In genomic region chr19:47777245-47778088, GRCh38 we compare ENCODE assay signal across 11 cellular contexts. TPM values are rescaled to one million over a fixed set of nuclear protein-coding genes. Genes with fewer than 3 reads are reported as not detected.
A peak's percentile ranks its signal among the peaks of the same experiment; 100 is the strongest.
DNase-seq lines count a peak whose midpoint lies in the region; ATAC-seq, FAIRE-seq and TF ChIP-seq lines count a peak whose summit lies in the region.
"Not testable (repeated sequence)": the region's sequence is repeated elsewhere in the genome, so short reads cannot be mapped to it uniquely, and the experiment has no call there.
"Had no signal": no experiment of that assay in that cellular context is flagged by ENCODE, and none has a peak within 500 bp of the region (broad histone marks: within the 10 kb centered on the region; RNA-seq: fewer than 3 reads in every experiment).

No MANE protein-coding gene starts in this region.

- not testable (repeated sequence) for H3K27me3 Mint-ChIP-seq in CD4-positive, alpha-beta memory T cell; T-helper 17 cell; astrocyte (ENCODE audit: low read depth, unreplicated experiment)

- not testable (repeated sequence) for H3K36me3 ChIP-seq in CD4-positive, alpha-beta memory T cell (ENCODE audit: insufficient read depth, low read length); KMS-11 (ENCODE audit: insufficient read depth); astrocyte (ENCODE audit: insufficient read depth, low read length); thoracic aorta
- peaks cover 0 to 18% of the 10 kb centered on the region in 2 donors for H3K36me3 ChIP-seq in esophagus (ENCODE audit: control insufficient read depth in 2 of 2, insufficient read depth in 2 of 2, low read length in 1 of 2)
- peaks cover 0 to 17% of the 10 kb centered on the region in 2 donors for H3K36me3 ChIP-seq in left lung
- H3K36me3 ChIP-seq in osteoblast (ENCODE audit: insufficient read depth, low read length): peaks cover 17% of the 10 kb centered on the region

- peaks cover 17% of the 10 kb centered on the region for H3K4me1 ChIP-seq in CD4-positive, alpha-beta memory T cell (ENCODE audit: insufficient read depth, low read length)
- H3K4me1 ChIP-seq in KMS-11 (ENCODE audit: low read depth, poor library complexity, severe bottlenecking): peaks cover 11% of the 10 kb centered on the region
- peaks cover 14% of the 10 kb centered on the region for H3K4me1 ChIP-seq in astrocyte (ENCODE audit: insufficient read depth, low read length)
- H3K4me1 ChIP-seq in esophagus (ENCODE audit: control insufficient read depth in 2 of 2, insufficient read depth in 2 of 2, low read length in 1 of 2): peaks cover 5 to 15% of the 10 kb centered on the region in 2 donors
- H3K4me1 ChIP-seq in left lung: peaks cover 29 to 31% of the 10 kb centered on the region in 2 donors
- peaks cover 14% of the 10 kb centered on the region for H3K4me1 ChIP-seq in osteoblast (ENCODE audit: insufficient read depth, low read length)
- peaks cover 21 to 35% of the 10 kb centered on the region in 2 donors for H3K4me1 ChIP-seq in thoracic aorta (ENCODE audit: control insufficient read depth in 1 of 2, low read depth in 2 of 2)

- H3K9ac ChIP-seq in KMS-11: not testable (repeated sequence)
- peak overlapping the region; percentile 98 for H3K9ac ChIP-seq in astrocyte (ENCODE audit: low read length)

- H2AFZ ChIP-seq in KMS-11 (ENCODE audit: low read depth): peak overlapping the region; percentile 81
- H2AFZ ChIP-seq in astrocyte (ENCODE audit: low read depth, low read length): peak overlapping the region; percentile 99
- peak overlapping the region; percentile 99 for H2AFZ ChIP-seq in osteoblast (ENCODE audit: low read length)

- peaks cover 11% of the 10 kb centered on the region; the same call in 1 of the 2 replicates for H3K79me2 ChIP-seq in KMS-11 (ENCODE audit: insufficient read depth, low read depth)
- H3K79me2 ChIP-seq in astrocyte (ENCODE audit: insufficient read depth, low read length): peaks cover 40% of the 10 kb centered on the region
- H3K79me2 ChIP-seq in osteoblast (ENCODE audit: insufficient read depth, low read length): peaks cover 37% of the 10 kb centered on the region

- peak overlapping the region; percentile 91 to 98 (median 96) for H3K4me3 Mint-ChIP-seq in CD4-positive, alpha-beta memory T cell
- H3K4me3 Mint-ChIP-seq in T-helper 17 cell: peak overlapping the region; percentile 97
- H3K4me3 Mint-ChIP-seq in astrocyte (ENCODE audit: unreplicated experiment): peak overlapping the region; percentile 96

- WGBS in esophagus, 2 donors: 58% methylated on average over 24 of the region's 24 CpGs

- H3K4me1 Mint-ChIP-seq in CD4-positive, alpha-beta memory T cell: peaks cover 15 to 42% (median 27%) of the 10 kb centered on the region in 4 donors
- peaks cover 31% of the 10 kb centered on the region for H3K4me1 Mint-ChIP-seq in T-helper 17 cell
- peaks cover 12% of the 10 kb centered on the region for H3K4me1 Mint-ChIP-seq in astrocyte (ENCODE audit: low read depth, unreplicated experiment)

- H4K20me1 ChIP-seq in KMS-11 (ENCODE audit: insufficient read depth): not testable (repeated sequence)
- peaks cover 34% of the 10 kb centered on the region for H4K20me1 ChIP-seq in astrocyte (ENCODE audit: insufficient read depth, low read length)
- peaks cover 27% of the 10 kb centered on the region for H4K20me1 ChIP-seq in osteoblast (ENCODE audit: insufficient read depth, low read length)

- not testable (repeated sequence) for FAIRE-seq in astrocyte (lab: Jason Lieb, UNC)

- H3K9me3 Mint-ChIP-seq in CD4-positive, alpha-beta memory T cell; astrocyte (ENCODE audit: unreplicated experiment): not testable (repeated sequence)

- not testable (repeated sequence) for ATAC-seq in T-helper 17 cell; left lung; thoracic aorta (ENCODE audit: insufficient number of reproducible peaks, low FRiP score, low read depth)

- not testable (repeated sequence) for DNase-seq in CD4-positive, alpha-beta memory T cell; T-helper 17 cell; astrocyte (ENCODE audit: low read depth); left lung; osteoblast (ENCODE audit: insufficient read length, low spot score, missing footprints); thoracic aorta (ENCODE audit: low spot score)

- H3K9me3 ChIP-seq in CD4-positive, alpha-beta memory T cell (ENCODE audit: control insufficient read depth in 1 of 2, low read length in 2 of 2); T-helper 17 cell (ENCODE audit: control insufficient read depth, low read length, poor library complexity, severe bottlenecking); astrocyte (ENCODE audit: insufficient read depth, low read depth, low read length); esophagus (ENCODE audit: control insufficient read depth in 2 of 2, insufficient read depth in 1 of 2, low read depth in 1 of 2, low read length in 1 of 2); left lung; osteoblast (ENCODE audit: low read depth, low read length); thoracic aorta: not testable (repeated sequence)

- peak overlapping the region; percentile 86 for H3K27ac ChIP-seq in CD4-positive, alpha-beta memory T cell (ENCODE audit: low read depth, low read length)
- H3K27ac ChIP-seq in KMS-11; astrocyte (ENCODE audit: low read depth, low read length): not testable (repeated sequence)
- peak overlapping the region; percentile 91 to 98 for H3K27ac ChIP-seq in esophagus (ENCODE audit: low read depth in 2 of 2, low read length in 1 of 2)
- H3K27ac ChIP-seq in left lung: peak overlapping the region; percentile 94 to 98
- H3K27ac ChIP-seq in osteoblast (ENCODE audit: low read depth, low read length): peak overlapping the region; percentile 96
- peak overlapping the region; percentile 98 for H3K27ac ChIP-seq in thoracic aorta

- peak overlapping the region; percentile 74 to 97 (median 95) for H3K27ac Mint-ChIP-seq in CD4-positive, alpha-beta memory T cell
- H3K27ac Mint-ChIP-seq in T-helper 17 cell (peak overlapping the region; percentile 91), astrocyte (ENCODE audit: unreplicated experiment) (peak overlapping the region; percentile 93)

- peak overlapping the region; percentile 55 to 99 for H3K4me3 ChIP-seq in CD4-positive, alpha-beta memory T cell (ENCODE audit: low read length in 2 of 2)
- not testable (repeated sequence) for H3K4me3 ChIP-seq in KMS-11 (IDR thresholded peaks at IDR 0.05; ENCODE audit: insufficient read depth, low read depth, low read length)
- peak overlapping the region; percentile 80 for H3K4me3 ChIP-seq in astrocyte (ENCODE audit: insufficient read depth, low read depth, low read length)
- H3K4me3 ChIP-seq in esophagus (ENCODE audit: low read depth in 1 of 2, low read length in 2 of 2): peak overlapping the region; percentile 80 to 92
- peak overlapping the region; percentile 74 to 92 for H3K4me3 ChIP-seq in left lung
- peak overlapping the region; percentile 98 for H3K4me3 ChIP-seq in osteoblast (ENCODE audit: insufficient read depth, low read length)
- H3K4me3 ChIP-seq in thoracic aorta: peak overlapping the region; percentile 89

- H3K4me2 ChIP-seq in KMS-11 (peak overlapping the region; percentile 90), astrocyte (ENCODE audit: low read length) (peak overlapping the region; percentile 88), osteoblast (ENCODE audit: insufficient read depth, low read length) (peak overlapping the region; percentile 96)

- CTCF ChIA-PET in CD4-positive, alpha-beta memory T cell (lab: Charles Lee; ENCODE audit: partially characterized antibody): interaction anchor here (1.2 kb wide), 1 partner anchor 10 kb away, joined by 3 read pairs; no protein-coding TSS in a partner anchor

- POLR2A ChIA-PET in CD4-positive, alpha-beta memory T cell (lab: Charles Lee; ENCODE audit: partially characterized antibody): interaction anchor here (0.7 to 2.1 kb wide), 6 partner anchors 19 to 1844 kb away, joined by 3 to 7 read pairs (median 4); partner anchors contain the start of gene NOP53

- TF ChIP-seq CTCF in KMS-11 (conservative IDR thresholded peaks at IDR 0.05; ENCODE audit: low read depth, low read length); astrocyte (IDR thresholded peaks at IDR 0.05; ENCODE audit: insufficient read depth, low read depth, low read length); left lung (IDR thresholded peaks at IDR 0.05); osteoblast (IDR thresholded peaks at IDR 0.05; ENCODE audit: extremely low read depth, low read depth, low read length); thoracic aorta (IDR thresholded peaks at IDR 0.05): not testable (repeated sequence)

- intact Hi-C loops in CD4-positive, alpha-beta memory T cell (cut with micrococcal nuclease): loop anchor here (1.0 kb wide), 2 partner anchors 32 to 503 kb away; partner anchors contain the start of genes INAFM1 and NOP53
- intact Hi-C loops in left lung (cut with DNase I): not testable (repeated sequence)

- H3K27me3 ChIP-seq in CD4-positive, alpha-beta memory T cell (ENCODE audit: insufficient read depth, low read length); astrocyte (ENCODE audit: insufficient read depth, low read length); esophagus (ENCODE audit: control insufficient read depth in 1 of 2, insufficient read depth in 2 of 2, low read length in 2 of 2); left lung; osteoblast (ENCODE audit: insufficient read depth, low read length); thoracic aorta (replicated peaks; ENCODE audit: insufficient read depth): not testable (repeated sequence)
- H3K27me3 ChIP-seq in KMS-11 (ENCODE audit: insufficient read depth, low read depth): peaks cover 10% of the 10 kb centered on the region; the same call in 1 of the 2 replicates

- H3K36me3 Mint-ChIP-seq in CD4-positive, alpha-beta memory T cell: peaks cover 13 to 19% of the 10 kb centered on the region in 2 donors
- H3K36me3 Mint-ChIP-seq in T-helper 17 cell (ENCODE audit: low read depth): not testable (repeated sequence)
- peaks cover 13% of the 10 kb centered on the region for H3K36me3 Mint-ChIP-seq in astrocyte (ENCODE audit: low read depth, unreplicated experiment)

RNA-seq across cellular contexts. Expression of gene SELENOW, which starts 1.0 kb away (rescaled TPM):
- total RNA-seq in CD4-positive, alpha-beta memory T cell: 100 to 1,000 TPM; 116 to 122 TPM
- 100 to 1,000 TPM; 350 to 352 TPM for polyA plus RNA-seq in CD4-positive, alpha-beta memory T cell
- total RNA-seq in T-helper 17 cell (100 to 1,000 TPM in 1 of 2 donors, 10 to 100 TPM in 1; 89.5 to 101 TPM), astrocyte (257 and 279 TPM in 2 replicates), left lung (100 to 1,000 TPM; 233 to 596 TPM), osteoblast (76.7 and 78.4 TPM in 2 replicates), thoracic aorta (1,000 to 10,000 TPM in 1 of 2 donors, 100 to 1,000 TPM in 1; 504 to 1,102 TPM)
- 100 to 1,000 TPM; 212 to 257 TPM for polyA plus RNA-seq in esophagus

RNA-seq across cellular contexts. Expression of gene TPRX1, which starts 26.9 kb away (rescaled TPM):
- not detected for total RNA-seq in CD4-positive, alpha-beta memory T cell
- not detected for polyA plus RNA-seq in CD4-positive, alpha-beta memory T cell
- total RNA-seq in T-helper 17 cell (not detected), astrocyte (not detected in 2 replicates), left lung (not detected), osteoblast (not detected in 2 replicates), thoracic aorta (not detected)
- polyA plus RNA-seq in esophagus: not detected
- total RNA-seq: LHCN-M2, lung microvascular endothelial cell, RPMI7951 had no signal

RNA-seq across cellular contexts. Expression of gene NOP53, which starts 32.1 kb away (rescaled TPM):
- 100 to 1,000 TPM; 863 to 875 TPM for total RNA-seq in CD4-positive, alpha-beta memory T cell
- 100 to 1,000 TPM; 156 to 225 TPM for polyA plus RNA-seq in CD4-positive, alpha-beta memory T cell
- 100 to 1,000 TPM; 742 to 873 TPM for total RNA-seq in T-helper 17 cell
- 79.4 and 89.9 TPM in 2 replicates for total RNA-seq in astrocyte
- 100 to 1,000 TPM; 245 to 253 TPM for polyA plus RNA-seq in esophagus
- 100 to 1,000 TPM; 130 to 157 TPM for total RNA-seq in left lung
- 55.7 and 56.6 TPM in 2 replicates for total RNA-seq in osteoblast
- 100 to 1,000 TPM; 189 to 220 TPM for total RNA-seq in thoracic aorta

RNA-seq across cellular contexts. Expression of gene CRX, which starts 44.3 kb away (rescaled TPM):
- total RNA-seq in CD4-positive, alpha-beta memory T cell: not detected
- not detected for polyA plus RNA-seq in CD4-positive, alpha-beta memory T cell
- total RNA-seq in T-helper 17 cell (not detected), astrocyte (not detected in 2 replicates), left lung (not detected), osteoblast (not detected in 2 replicates), thoracic aorta (not detected)
- not detected for polyA plus RNA-seq in esophagus
- total RNA-seq: LHCN-M2, lung microvascular endothelial cell, RPMI7951 had no signal
